ENCODE assay signal across 9 cellular contexts in the genomic region with DNA sequence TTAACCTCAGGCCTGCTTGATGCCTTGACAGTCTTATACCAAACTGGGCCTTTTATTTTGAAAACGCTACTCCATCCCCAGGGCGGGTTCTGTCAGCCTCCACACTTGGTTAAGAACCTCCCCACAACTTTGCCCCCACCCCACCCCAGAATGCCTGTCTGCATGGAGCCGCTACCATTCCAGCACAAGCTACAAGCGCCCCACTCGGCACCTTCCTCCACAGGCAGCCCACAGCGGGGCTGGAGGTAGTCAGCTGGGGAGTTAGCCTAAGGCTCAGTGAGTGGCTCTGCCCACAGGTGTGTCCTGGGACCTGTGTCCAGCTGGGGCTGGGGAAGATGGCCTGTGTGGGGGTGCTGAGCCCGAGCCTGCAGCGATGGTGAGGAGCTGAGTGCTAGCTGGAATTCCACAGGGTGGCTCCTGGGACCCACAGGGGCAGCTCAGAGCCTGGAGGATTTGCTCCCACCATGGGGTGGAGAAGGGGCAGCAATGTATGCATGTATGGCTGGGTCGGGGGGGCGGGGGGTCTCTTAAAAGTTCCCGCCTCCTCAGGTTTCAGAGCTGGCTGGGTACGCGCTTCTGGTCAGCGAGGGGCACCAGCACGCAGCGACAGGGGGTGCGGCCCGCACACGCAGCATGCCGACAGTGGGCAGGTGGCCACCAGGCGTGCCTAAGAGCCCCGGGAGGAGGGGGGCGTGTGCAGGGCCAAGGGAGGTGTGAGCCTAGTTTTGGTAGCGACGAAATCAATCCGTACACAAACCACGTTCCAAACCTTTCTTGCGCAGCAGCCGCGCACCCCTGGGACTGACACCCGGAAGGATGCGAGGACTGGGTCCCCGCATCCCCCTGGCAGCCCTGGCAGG. TPM values are rescaled to one million over a fixed set of nuclear protein-coding genes. Genes with fewer than 3 reads are reported as not detected.
DNase-seq lines count a peak whose midpoint lies in the region; ATAC-seq, FAIRE-seq and TF ChIP-seq lines count a peak whose summit lies in the region.
"Had no signal": no experiment of that assay in that cellular context is flagged by ENCODE, and none has a peak within 500 bp of the region (broad histone marks: within the 10 kb centered on the region; RNA-seq: fewer than 3 reads in every experiment).

No MANE protein-coding gene starts in this region.

- peak overlapping the region; percentile 93 for H2AFZ ChIP-seq in astrocyte (ENCODE audit: low read depth, low read length)

- FAIRE-seq in astrocyte (lab: Jason Lieb, UNC), result no peak
- no peak for FAIRE-seq in kidney (lab: Jason Lieb, UNC)

- peak overlapping the region; percentile 70 for H3K4me3 ChIP-seq in astrocyte (ENCODE audit: insufficient read depth, low read depth, low read length)
- H3K4me3 ChIP-seq in kidney (ENCODE audit: low read length in 2 of 2), result peak overlapping the region; percentile 80 to 82
- H3K4me3 ChIP-seq in stomach, result peak overlapping the region; percentile 67 to 76 (median 72)

- TF ChIP-seq POLR2A in stomach (IDR thresholded peaks at IDR 0.05), result no peak

- H3K27ac ChIP-seq in astrocyte (ENCODE audit: low read depth, low read length) (no peak overlapping the region), kidney (ENCODE audit: low read depth in 2 of 2, low read length in 2 of 2) (peak overlapping the region; percentile 87 to 94), stomach (peak overlapping the region; percentile 8 to 86 (median 70))

- peak overlapping the region; percentile 89 for H3K4me2 ChIP-seq in astrocyte (ENCODE audit: low read length)

- H3K36me3 Mint-ChIP-seq in astrocyte (ENCODE audit: low read depth, unreplicated experiment), result no peaks in the 10 kb centered on the region

- 25 to 48% (median 32%) methylated on average over 10 to 33 of the region's 33 CpGs for WGBS in stomach, 5 donors

- peaks cover 7% of the 10 kb centered on the region for H3K4me1 ChIP-seq in astrocyte (ENCODE audit: insufficient read depth, low read length)
- peaks cover 0 to 12% of the 10 kb centered on the region in 2 donors for H3K4me1 ChIP-seq in kidney (ENCODE audit: control insufficient read depth in 1 of 2, insufficient read depth in 1 of 2, low read depth in 1 of 2, low read length in 2 of 2)
- H3K4me1 ChIP-seq in stomach, result peaks cover 13 to 31% (median 26%) of the 10 kb centered on the region in 4 donors

- no peak for TF ChIP-seq EP300 in stomach (IDR thresholded peaks at IDR 0.05)

- H3K27ac Mint-ChIP-seq in astrocyte (ENCODE audit: unreplicated experiment), result no peak overlapping the region

- intact Hi-C loops in kidney (cut with DNase I) (no loop called here), stomach (cut with DNase I; ENCODE audit: low total_unique reads) (no loop called here)

- no peaks in the 10 kb centered on the region for H3K9me3 ChIP-seq in astrocyte (ENCODE audit: insufficient read depth, low read depth, low read length)
- no peaks in the 10 kb centered on the region for H3K9me3 ChIP-seq in kidney (ENCODE audit: control insufficient read depth in 1 of 2, low read length in 2 of 2)
- H3K9me3 ChIP-seq in stomach, result no peaks in the 10 kb centered on the region

- H3K36me3 ChIP-seq in astrocyte (ENCODE audit: insufficient read depth, low read length), result no peaks in the 10 kb centered on the region
- peaks cover 4 to 8% of the 10 kb centered on the region in 2 donors for H3K36me3 ChIP-seq in kidney (ENCODE audit: control insufficient read depth in 1 of 2, insufficient read depth in 2 of 2, low read length in 2 of 2)
- peaks cover 0 to 8% (median 3%) of the 10 kb centered on the region in 4 donors for H3K36me3 ChIP-seq in stomach

- DNase-seq in NCI-H1105 (lab: John Stamatoyannopoulos, UW), result peak; percentile 19
- no peak for DNase-seq in NCI-H1105 treated with DMSO at 0.1 percent for 48 hours (lab: John Stamatoyannopoulos, UW)
- DNase-seq in astrocyte (ENCODE audit: low read depth), result no peak
- peak; percentile 82 for DNase-seq in kidney
- no peak for DNase-seq in stomach
- DNase-seq in stimulated activated CD8-positive, alpha-beta memory T cell treated with anti-CD3 and anti-CD28 coated beads, Interleukin-4, amount 100 ng/mL, for 48 hours, result no peak

- H3K27me3 ChIP-seq in astrocyte (ENCODE audit: insufficient read depth, low read length), result no peaks in the 10 kb centered on the region
- H3K27me3 ChIP-seq in stomach, result peaks cover 0 to 19% (median 6%) of the 10 kb centered on the region in 3 donors

- ATAC-seq in GM21528 (IDR thresholded peaks at IDR 0.05; ENCODE audit: low FRiP score, unreplicated experiment), result no peak
- no peak for ATAC-seq in HG03159 (IDR thresholded peaks at IDR 0.05; ENCODE audit: unreplicated experiment)

- H3K4me1 Mint-ChIP-seq in astrocyte (ENCODE audit: low read depth, unreplicated experiment), result no peaks in the 10 kb centered on the region

- no peaks in the 10 kb centered on the region for H3K79me2 ChIP-seq in astrocyte (ENCODE audit: insufficient read depth, low read length)

- H4K20me1 ChIP-seq in astrocyte (ENCODE audit: insufficient read depth, low read length), result no peaks in the 10 kb centered on the region

- H3K9me3 Mint-ChIP-seq in astrocyte (ENCODE audit: unreplicated experiment), result no peaks in the 10 kb centered on the region

- H3K9ac ChIP-seq in astrocyte (ENCODE audit: low read length) (peak overlapping the region; percentile 78), kidney (ENCODE audit: low read length in 2 of 2) (peak overlapping the region; percentile 76 to 85)

- TF ChIP-seq CTCF in astrocyte (IDR thresholded peaks at IDR 0.05; ENCODE audit: insufficient read depth, low read depth, low read length) (no peak), kidney (IDR thresholded peaks at IDR 0.05; ENCODE audit: borderline replicate concordance, extremely low read depth, insufficient read depth) (no peak), stomach (IDR thresholded peaks at IDR 0.05) (no peak)

- H3K4me3 Mint-ChIP-seq in astrocyte (ENCODE audit: unreplicated experiment), result peak overlapping the region; percentile 45

- H3K27me3 Mint-ChIP-seq in astrocyte (ENCODE audit: low read depth, unreplicated experiment), result peaks cover 27% of the 10 kb centered on the region

RNA-seq across cellular contexts. Expression of a gene that starts 0.9 kb away (rescaled TPM):
- 8.2 and 9.7 TPM in 2 replicates for total RNA-seq in astrocyte
- 33.3 TPM for total RNA-seq in kidney
- polyA plus RNA-seq in kidney (ENCODE audit: insufficient read depth, low read depth, low replicate concordance), result 166 TPM
- total RNA-seq in stomach, result 10 to 100 TPM in 1 of 5 donors, 1 to 10 TPM in 3, under 1 TPM in 1; 0.45 to 12.2 (median 6.6) TPM
- 1 to 10 TPM; 3.8 to 8.1 (median 7.8) TPM for polyA plus RNA-seq in stomach
- total RNA-seq: T-helper 1 cell treated with Interleukin-12 subunit alpha and Interleukin-12 subunit beta and Interleukin-4 antibody, amounts not matched to agents 30 ng/mL and 1 ng/mL, for 36 hours had no signal

RNA-seq across cellular contexts. Expression of a gene that starts 15.2 kb away (rescaled TPM):
- not detected in 2 replicates for total RNA-seq in astrocyte
- 32.4 TPM for total RNA-seq in kidney
- polyA plus RNA-seq in kidney (ENCODE audit: insufficient read depth, low read depth, low replicate concordance), result 1,159 TPM
- total RNA-seq in stomach, result not detected
- polyA plus RNA-seq in stomach, result under 1 TPM in 1 of 3 donors, not detected in 2; 0.08 TPM
- total RNA-seq: T-helper 1 cell treated with Interleukin-12 subunit alpha and Interleukin-12 subunit beta and Interleukin-4 antibody, amounts not matched to agents 30 ng/mL and 1 ng/mL, for 36 hours had no signal

RNA-seq across cellular contexts. Expression of a gene that starts 45.4 kb away (rescaled TPM):
- total RNA-seq in astrocyte (2.2 and 2.7 TPM in 2 replicates), kidney (0.50 TPM), stomach (1 to 10 TPM in 1 of 5 donors, not detected in 4; 1.1 TPM)
- polyA plus RNA-seq in kidney (ENCODE audit: insufficient read depth, low read depth, low replicate concordance) (25.2 TPM), stomach (1 to 10 TPM in 2 of 3 donors, not detected in 1; 1.6 to 8.3 TPM)
- total RNA-seq: T-helper 1 cell treated with Interleukin-12 subunit alpha and Interleukin-12 subunit beta and Interleukin-4 antibody, amounts not matched to agents 30 ng/mL and 1 ng/mL, for 36 hours had no signal

Comparison
In these comparisons a context has a peak if more than half of its experiments do, and no peak if none do; other contexts are left out.
1. DNase-seq: peak in NCI-H1105 (single experiment) and kidney (single experiment); none in NCI-H1105 treated with DMSO at 0.1 percent for 48 hours (single experiment), astrocyte (single experiment), stomach (single experiment) and stimulated activated CD8-positive, alpha-beta memory T cell treated with anti-CD3 and anti-CD28 coated beads, Interleukin-4, amount 100 ng/mL, for 48 hours (single experiment).
2. RNA of a gene that starts 15.2 kb away (total RNA-seq): 32.4 TPM in kidney (single experiment); not detected in astrocyte and not detected in stomach; every median in the first group is over 10 times any median in the second.
3. Peak in every context shown above with its lines, with median percentiles within 50 percentile points of each other: H3K4me3 ChIP-seq.